ENCODE assay signal across 18 cellular contexts in genomic region chr10:28429045-28429444, GRCh38.
DNase-seq lines count a peak whose midpoint lies in the region; ATAC-seq, FAIRE-seq and TF ChIP-seq lines count a peak whose summit lies in the region.
"Had no signal": no experiment of that assay in that cellular context is flagged by ENCODE, and none has a peak within 500 bp of the region (broad histone marks: within the 10 kb centered on the region; RNA-seq: fewer than 3 reads in every experiment).

No MANE protein-coding gene starts in this region.

- TF ChIP-seq POLR2A in A549 (IDR thresholded peaks at IDR 0.05; ENCODE audit: low read length): no peak

- H3K9ac ChIP-seq in PC-3 (ENCODE audit: low read length): no peak overlapping the region

- no peaks in the 10 kb centered on the region for H3K9me2 ChIP-seq in PC-3 (replicated peaks; ENCODE audit: low read length)

- DNase-seq in A549 (ENCODE audit: low read depth in 1 of 2, low spot score in 1 of 2) (no peak), PC-3 (no peak), mucosa of descending colon (no peak), DMS 273 treated with DMSO at 0.1 percent for 48 hours (lab: John Stamatoyannopoulos, UW) (no peak), COLO829 (ENCODE audit: low spot score) (no peak)
- DNase-seq: AML-193; CD8-positive, alpha-beta T cell; DMS153; DND-41; H9; Kasumi-1; KG1 had no signal

- no peak overlapping the region for H2AFZ ChIP-seq in PC-3 (ENCODE audit: low read length)

- H3K27ac ChIP-seq in A549 (no peak overlapping the region), C4-2B (peak overlapping the region; percentile 35; the same call in 1 of the 2 replicates), PC-3 (ENCODE audit: low read length) (no peak overlapping the region)
- H3K27ac ChIP-seq: HL-60 had no signal

- TF ChIP-seq CTCF in A549 (IDR thresholded peaks at IDR 0.05): no peak
- no peak for TF ChIP-seq CTCF in C4-2B (conservative IDR thresholded peaks at IDR 0.05)
- no peak for TF ChIP-seq CTCF in PC-3 (conservative IDR thresholded peaks at IDR 0.05; ENCODE audit: low read depth, low read length)
- TF ChIP-seq CTCF in mucosa of descending colon (IDR thresholded peaks at IDR 0.05): no peak

- POLR2A ChIA-PET in A549 (lab: Yijun Ruan, JAX): interaction anchor here (0.6 kb wide), 1 partner anchor 44 kb away, joined by 13 read pairs; no protein-coding TSS in a partner anchor
- POLR2A ChIA-PET in PC-3 (lab: Charles Lee; ENCODE audit: unreplicated experiment): no interaction called here

- H3K36me3 ChIP-seq in PC-3 (ENCODE audit: low read depth, low read length): no peaks in the 10 kb centered on the region
- H3K36me3 ChIP-seq in mucosa of descending colon (ENCODE audit: low read depth): no peaks in the 10 kb centered on the region

- H3K4me1 ChIP-seq in A549: no peaks in the 10 kb centered on the region
- H3K4me1 ChIP-seq in PC-3 (ENCODE audit: insufficient read depth, low read length): no peaks in the 10 kb centered on the region
- no peaks in the 10 kb centered on the region for H3K4me1 ChIP-seq in mucosa of descending colon (ENCODE audit: low read depth)

- TF ChIP-seq EP300 in A549 (IDR thresholded peaks at IDR 0.05): no peak

- H3K4me2 ChIP-seq in A549: no peak overlapping the region
- H3K4me2 ChIP-seq in PC-3 (ENCODE audit: low read length): no peak overlapping the region

- intact Hi-C loops in PC-3 (cut with micrococcal nuclease): no loop called here
- intact Hi-C loops in mucosa of descending colon (cut with DNase I, micrococcal nuclease): no loop called here

- H3K4me3 ChIP-seq in A549: no peak overlapping the region
- no peak overlapping the region for H3K4me3 ChIP-seq in PC-3 (ENCODE audit: low read length)
- H3K4me3 ChIP-seq in mucosa of descending colon: no peak overlapping the region
- H3K4me3 ChIP-seq: GM12878 had no signal

- no peak for ATAC-seq in A549
- peak; percentile 48 for ATAC-seq in PC-3
- ATAC-seq in mucosa of descending colon: peak; percentile 60
- ATAC-seq: CD8-positive, alpha-beta T cell; GM12878 had no signal

- H3F3A ChIP-seq in PC-3 (ENCODE audit: low read length, unreplicated experiment): no peaks in the 10 kb centered on the region

- no peaks in the 10 kb centered on the region for H3K9me3 ChIP-seq in A549
- no peaks in the 10 kb centered on the region for H3K9me3 ChIP-seq in PC-3 (ENCODE audit: low read length)
- H3K9me3 ChIP-seq in mucosa of descending colon: no peaks in the 10 kb centered on the region

- H3K79me2 ChIP-seq in PC-3 (ENCODE audit: low read length): no peaks in the 10 kb centered on the region

- no peaks in the 10 kb centered on the region for H3K27me3 ChIP-seq in PC-3 (ENCODE audit: low read length)

- TF ChIP-seq RAD21 in A549 (conservative IDR thresholded peaks at IDR 0.05 in 1 of 2, IDR thresholded peaks at IDR 0.05 in 1 of 2): no peak

- no peak for FAIRE-seq in A549 (lab: Jason Lieb, UNC)
- FAIRE-seq: A204.1, D721Med, GM12878, H1 had no signal

- CTCF ChIA-PET in A549 (lab: Yijun Ruan, JAX) (interaction anchor here (1.1 kb wide), 1 partner anchor 18 kb away, joined by 3 read pairs; no protein-coding TSS in a partner anchor), PC-3 (lab: Charles Lee) (interaction anchor here (0.6 kb wide), 1 partner anchor 126 kb away, joined by 3 read pairs; no protein-coding TSS in a partner anchor)

- BruUV-seq in PC-3 (replicated peaks; lab: Mats Ljungman, UMichigan): no TSS peak

- H4K20me1 ChIP-seq in PC-3 (ENCODE audit: low read length): no peaks in the 10 kb centered on the region

TF ChIP-seq in A549, 52 proteins besides CTCF, POLR2A, EP300 and RAD21:
- no peak for TF ChIP-seq FOSL2 (IDR thresholded peaks at IDR 0.05)
- TF ChIP-seq FOSL2 (CRISPR knock-in tag; IDR thresholded peaks at IDR 0.05): no peak
- peak; percentile 68 for TF ChIP-seq MAFK (IDR thresholded peaks at IDR 0.05; ENCODE audit: partially characterized antibody)

Comparison
In these comparisons a context has a peak if more than half of its experiments do, and no peak if none do; other contexts are left out.
1. ATAC-seq: peak in PC-3 (single experiment) and mucosa of descending colon (single experiment); none in A549 (0 of 2).